Comparison of ENCODE assay signal across 8 cellular contexts in genomic region chr17:45225051-45225700, GRCh38. TPM values are rescaled to one million over a fixed set of nuclear protein-coding genes. Genes with fewer than 3 reads are reported as not detected.
DNase-seq lines count a peak whose midpoint lies in the region; ATAC-seq and TF ChIP-seq lines count a peak whose summit lies in the region.

No MANE protein-coding gene starts in this region.

- no peak overlapping the region for H4K91ac ChIP-seq in mesenchymal stem cell (ENCODE audit: low read length)

- no peak overlapping the region for H4K8ac ChIP-seq in mesenchymal stem cell (ENCODE audit: low read length)

- no peak for ATAC-seq in HG03378 (IDR thresholded peaks at IDR 0.05; ENCODE audit: unreplicated experiment)

- H2AFZ ChIP-seq in mesenchymal stem cell (ENCODE audit: low read depth, low read length): no peak overlapping the region

- TF ChIP-seq POLR2A in NB4 (IDR thresholded peaks at IDR 0.05; ENCODE audit: extremely low read depth, insufficient read length): no peak

- no peak overlapping the region for H2BK120ac ChIP-seq in mesenchymal stem cell (ENCODE audit: low read depth, low read length)

- H3K4ac ChIP-seq in mesenchymal stem cell (ENCODE audit: low read depth in 1 of 2, low read length in 2 of 2): no peak overlapping the region

- H2BK15ac ChIP-seq in mesenchymal stem cell (ENCODE audit: low read depth, poor library complexity, severe bottlenecking): no peak overlapping the region

- no peak overlapping the region for H2BK12ac ChIP-seq in mesenchymal stem cell (ENCODE audit: low read length in 2 of 2)

- no peaks in the 10 kb centered on the region for H3K79me1 ChIP-seq in mesenchymal stem cell (replicated peaks; ENCODE audit: low read length, poor library complexity, severe bottlenecking)

- H3K9ac ChIP-seq in BLaER1: peak overlapping the region; percentile 90
- H3K9ac ChIP-seq in mucosa of stomach (ENCODE audit: low read length): peak overlapping the region; percentile 13
- no peak overlapping the region for H3K9ac ChIP-seq in mesenchymal stem cell (ENCODE audit: low read length)

- TF ChIP-seq CTCF in NB4 (IDR thresholded peaks at IDR 0.05; ENCODE audit: low read depth, low read length): no peak

- H2AK5ac ChIP-seq in mesenchymal stem cell (ENCODE audit: low read length, severe bottlenecking): no peak overlapping the region

- no peak overlapping the region for H3K14ac ChIP-seq in mesenchymal stem cell (ENCODE audit: low read length in 2 of 2)

- H3K23ac ChIP-seq in mesenchymal stem cell (ENCODE audit: low read length in 2 of 2): no peak overlapping the region

- H2BK5ac ChIP-seq in mesenchymal stem cell (ENCODE audit: low read depth, low read length, poor library complexity, severe bottlenecking): no peak overlapping the region

- peak overlapping the region; percentile 94 for H3K27ac ChIP-seq in BLaER1
- no peak overlapping the region for H3K27ac ChIP-seq in mesenchymal stem cell (ENCODE audit: low read length, poor library complexity, severe bottlenecking)

- H4K20me1 ChIP-seq in BLaER1: peaks cover 11% of the 10 kb centered on the region

- DNase-seq in NB4 (ENCODE audit: low read depth): no peak
- DNase-seq in activated naive CD4-positive, alpha-beta T cell treated with Interleukin-2 at 50 U/mL for 16 hours: peak; percentile 52
- DNase-seq in mucosa of gallbladder (ENCODE audit: low spot score): no peak
- no peak for DNase-seq in NCI-H2196 (lab: John Stamatoyannopoulos, UW; ENCODE audit: unreplicated experiment)
- no peak for DNase-seq in mesenchymal stem cell

- H3K9me3 ChIP-seq in BLaER1: no peaks in the 10 kb centered on the region
- H3K9me3 ChIP-seq in mucosa of stomach (ENCODE audit: control insufficient read depth, low read length): no peaks in the 10 kb centered on the region
- H3K9me3 ChIP-seq in mesenchymal stem cell (ENCODE audit: control insufficient read depth, low read length): no peaks in the 10 kb centered on the region

- peak overlapping the region; percentile 98 for H3K4me2 ChIP-seq in BLaER1
- no peak overlapping the region for H3K4me2 ChIP-seq in mesenchymal stem cell (ENCODE audit: low read length, poor library complexity, severe bottlenecking)

- no peaks in the 10 kb centered on the region for H3K27me3 ChIP-seq in BLaER1
- H3K27me3 ChIP-seq in mucosa of stomach (ENCODE audit: control insufficient read depth, insufficient read depth, low read length): peaks cover 32% of the 10 kb centered on the region
- H3K27me3 ChIP-seq in mesenchymal stem cell (ENCODE audit: control insufficient read depth in 1 of 2, insufficient read depth in 1 of 2, low read length in 2 of 2): peaks cover 18 to 26% of the 10 kb centered on the region in 2 experiments

- WGBS in mesenchymal stem cell: 89% methylated on average over 7 of the region's 7 CpGs

- H3K18ac ChIP-seq in mesenchymal stem cell (ENCODE audit: low read depth in 1 of 2, low read length in 2 of 2): no peak overlapping the region

- H3K4me1 ChIP-seq in BLaER1 (peaks cover 86% of the 10 kb centered on the region), mucosa of stomach (ENCODE audit: control insufficient read depth, insufficient read depth, low read length) (peaks cover 31% of the 10 kb centered on the region), mesenchymal stem cell (ENCODE audit: control insufficient read depth, insufficient read depth, low read depth, low read length) (peaks cover 50% of the 10 kb centered on the region)

- no peaks in the 10 kb centered on the region for H3K36me3 ChIP-seq in BLaER1
- no peaks in the 10 kb centered on the region for H3K36me3 ChIP-seq in mucosa of stomach (ENCODE audit: control insufficient read depth, insufficient read depth, low read length)
- H3K36me3 ChIP-seq in mesenchymal stem cell (ENCODE audit: control insufficient read depth in 1 of 2, insufficient read depth in 2 of 2, low read depth in 1 of 2, low read length in 2 of 2): no peaks in the 10 kb centered on the region

- H3K4me3 ChIP-seq in BLaER1 (peak overlapping the region; percentile 83), NB4 (ENCODE audit: low read depth, low read length) (peak overlapping the region; percentile 38), mucosa of stomach (ENCODE audit: low read length) (no peak overlapping the region), mesenchymal stem cell (ENCODE audit: insufficient read depth in 1 of 2, low read depth in 1 of 2, low read length in 2 of 2) (no peak overlapping the region)

RNA-seq across cellular contexts. Expression of gene FMNL1, which starts 3.5 kb away (rescaled TPM):
- 30.7 TPM for total RNA-seq in mucosa of gallbladder
- polyA plus RNA-seq in mesenchymal stem cell (2013, experiment 1 of 2): 0.97 TPM
- polyA plus RNA-seq in mesenchymal stem cell (2013, experiment 2 of 2): 0.99 TPM

RNA-seq across cellular contexts. Expression of gene SPATA32, which starts 36.7 kb away (rescaled TPM):
- not detected for total RNA-seq in mucosa of gallbladder
- polyA plus RNA-seq in mesenchymal stem cell (2013, experiment 1 of 2): not detected
- polyA plus RNA-seq in mesenchymal stem cell (2013, experiment 2 of 2): not detected

Comparison
In these comparisons a context has a peak if more than half of its experiments do, and no peak if none do; other contexts are left out.
1. H3K4me3 ChIP-seq: peak in BLaER1 (single experiment) and NB4 (single experiment); none in mucosa of stomach (single experiment) and mesenchymal stem cell (0 of 2).